ENCODE assay signal across 9 cellular contexts in the genomic region with DNA sequence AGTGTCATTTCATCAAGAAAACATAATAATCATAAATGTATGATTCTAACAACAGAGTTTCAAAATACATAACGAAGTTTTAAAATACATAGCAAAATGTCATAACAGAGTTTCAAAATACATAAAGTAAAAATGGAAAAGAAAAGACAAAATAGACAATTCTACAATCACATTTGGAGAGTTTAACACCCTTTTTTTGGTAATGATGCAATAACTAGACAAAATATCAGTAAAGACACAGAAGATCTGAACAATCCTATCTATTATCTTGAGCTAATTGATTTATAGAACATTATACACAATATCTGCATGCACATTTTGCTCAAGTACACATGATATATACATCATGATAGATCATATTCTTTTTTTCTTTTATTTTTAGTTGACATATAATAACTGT. TPM values are rescaled to one million over a fixed set of nuclear protein-coding genes. Genes with fewer than 3 reads are reported as not detected.
"Had no signal": no experiment of that assay in that cellular context is flagged by ENCODE, and none has a peak within 500 bp of the region (broad histone marks: within the 10 kb centered on the region; RNA-seq: fewer than 3 reads in every experiment).

No MANE protein-coding gene starts in this region.

- ATAC-seq: GM23338 had no signal

- H2AFZ ChIP-seq: GM23338 had no signal

- H3K4me3 ChIP-seq: GM23338 had no signal

- H3K27ac ChIP-seq: HL-60 had no signal

- H3K36me3 Mint-ChIP-seq: IgD-negative memory B cell had no signal

- H3K27me3 Mint-ChIP-seq: IgD-negative memory B cell had no signal

- H3K4me2 ChIP-seq: GM23338 had no signal

- H3K4me3 Mint-ChIP-seq: GM23338, H9, IgD-negative memory B cell had no signal

- FAIRE-seq: H1, H54 had no signal

- H3K4me1 Mint-ChIP-seq: GM23338, H9 had no signal

- H3K27ac Mint-ChIP-seq: GM23338, H9 had no signal

- DNase-seq: H9, HCEC 1CT, KG1 had no signal

RNA-seq across cellular contexts. Expression of a gene that starts 13.4 kb away (rescaled TPM):
- total RNA-seq: GM23338, H1, H9, HT1080 had no signal
- polyA plus RNA-seq: GM23338, H1, IgD-negative memory B cell had no signal
